10 cellular contexts compared by ENCODE assay signal in the genomic region with DNA sequence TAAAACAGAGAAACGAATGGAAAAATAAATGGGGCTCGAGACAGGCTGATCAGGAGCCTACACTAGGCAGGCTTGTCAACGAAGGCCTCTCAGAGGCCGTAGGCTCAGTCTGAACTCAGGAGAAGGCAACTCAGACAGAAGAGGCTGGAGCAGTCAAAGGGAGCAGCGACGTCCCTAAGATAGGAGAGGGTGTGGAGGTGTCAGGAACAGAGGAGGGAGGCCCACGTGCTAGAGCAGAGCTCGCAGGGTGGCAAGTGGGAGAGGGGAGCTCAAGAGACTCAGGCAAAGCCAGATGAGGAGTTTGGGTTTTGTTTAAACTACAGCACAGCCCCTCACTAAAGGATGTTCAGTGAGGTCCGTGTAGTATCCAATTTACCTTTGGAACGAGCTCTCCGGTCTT.
"Had no signal": no experiment of that assay in that cellular context is flagged by ENCODE, and none has a peak within 500 bp of the region (broad histone marks: within the 10 kb centered on the region; RNA-seq: fewer than 3 reads in every experiment).

No MANE protein-coding gene starts in this region.

- H3K4me1 ChIP-seq: uterus had no signal

- H3K4me3 ChIP-seq: thyroid gland, uterus had no signal

- H3K27ac ChIP-seq: thyroid gland, uterus had no signal

- H3K9me3 ChIP-seq: thyroid gland, uterus had no signal

- DNase-seq: activated B cell treated with CpG ODN at 0.5 μM for 24 hours; activated CD4-positive, alpha-beta T cell treated with anti-CD3 and anti-CD28 coated beads, Interleukin-2, amount 50 U/mL, for 1 hour; activated T-cell treated with anti-CD3 and anti-CD28 coated beads, Interleukin-2, amount 50 U/mL, for 48 hours; dermis blood vessel endothelial cell; hypothalamus; posterior cingulate gyrus; T-cell; thyroid gland; uterus had no signal

- H3K27ac Mint-ChIP-seq: activated B cell treated with CpG ODN at 0.5 μM for 24 hours had no signal

- H3K27me3 Mint-ChIP-seq: activated B cell treated with CpG ODN at 0.5 μM for 24 hours, T-cell had no signal

- H3K4me1 Mint-ChIP-seq: activated B cell treated with CpG ODN at 0.5 μM for 24 hours had no signal

- H3K9me3 Mint-ChIP-seq: activated B cell treated with CpG ODN at 0.5 μM for 24 hours, T-cell had no signal

- H3K27me3 ChIP-seq: thyroid gland, uterus had no signal

- ATAC-seq: esophagus mucosa, T-cell had no signal

- H3K4me3 Mint-ChIP-seq: activated B cell treated with CpG ODN at 0.5 μM for 24 hours, T-cell had no signal

- H3K36me3 ChIP-seq: thyroid gland, uterus had no signal
